Comparison of ENCODE assay signal across 13 cellular contexts in the genomic region with DNA sequence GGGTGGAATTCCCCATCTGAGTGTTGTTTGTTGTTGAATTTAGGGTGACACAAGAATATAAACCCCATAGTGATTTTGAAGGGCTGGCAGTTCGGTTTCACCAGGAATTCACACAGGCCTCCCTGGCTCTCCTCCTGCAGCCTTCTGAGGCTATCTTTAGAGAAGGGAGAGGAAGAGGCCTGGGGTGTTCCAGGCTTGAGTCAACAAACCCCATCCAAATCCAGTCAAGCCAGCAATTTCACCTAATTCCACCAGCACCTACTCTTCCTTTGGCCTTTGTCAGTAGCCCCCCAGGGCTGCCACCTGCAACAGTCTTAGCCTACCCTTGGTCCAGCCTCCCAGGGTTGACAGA. TPM values are rescaled to one million over a fixed set of nuclear protein-coding genes. Genes with fewer than 3 reads are reported as not detected.
A peak's percentile ranks its signal among the peaks of the same experiment; 100 is the strongest.
DNase-seq lines count a peak whose midpoint lies in the region; ATAC-seq, FAIRE-seq and TF ChIP-seq lines count a peak whose summit lies in the region.
"Had no signal": no experiment of that assay in that cellular context is flagged by ENCODE, and none has a peak within 500 bp of the region (broad histone marks: within the 10 kb centered on the region; RNA-seq: fewer than 3 reads in every experiment).

No MANE protein-coding gene starts in this region.

- POLR2A ChIA-PET in HepG2 (lab: Yijun Ruan, JAX) = no interaction called here

- H3K9me3 ChIP-seq in left lung = no peaks in the 10 kb centered on the region
- no peaks in the 10 kb centered on the region for H3K9me3 ChIP-seq in uterus
- H3K9me3 ChIP-seq in HepG2 (ENCODE audit: low read length) = no peaks in the 10 kb centered on the region

- no peak overlapping the region for H3K9ac ChIP-seq in HepG2 (ENCODE audit: insufficient read depth, low read depth, low read length)

- no peaks in the 10 kb centered on the region for H3K4me1 ChIP-seq in left lung
- H3K4me1 ChIP-seq in uterus = peaks cover 0 to 4% of the 10 kb centered on the region in 2 donors
- H3K4me1 ChIP-seq in HepG2 (ENCODE audit: insufficient read depth, low read length) = no peaks in the 10 kb centered on the region

- H3K27ac ChIP-seq in dorsolateral prefrontal cortex = peak overlapping the region in 46 of 59 donors; percentile 16 to 80 (median 63)
- H3K27ac ChIP-seq in left lung = peak overlapping the region in 1 of 2 donors; percentile 20
- peak overlapping the region; percentile 64 to 68 for H3K27ac ChIP-seq in uterus
- no peak overlapping the region for H3K27ac ChIP-seq in HepG2 (ENCODE audit: extremely low read length, insufficient read depth, low read length)
- H3K27ac ChIP-seq: HL-60 had no signal

- no peak overlapping the region for H3K4me2 ChIP-seq in HepG2 (ENCODE audit: low read depth, low read length)

- no peak for TF ChIP-seq CTCF in dorsolateral prefrontal cortex (IDR thresholded peaks at IDR 0.05 in 54 of 56, conservative IDR thresholded peaks at IDR 0.05 in 2 of 56; ENCODE audit: low read depth in 1 of 56, partially characterized antibody in 56 of 56)
- TF ChIP-seq CTCF in left lung (IDR thresholded peaks at IDR 0.05) = no peak
- no peak for TF ChIP-seq CTCF in uterus (IDR thresholded peaks at IDR 0.05)
- no peak for TF ChIP-seq CTCF in HepG2 (CRISPR knock-in tag; IDR thresholded peaks at IDR 0.05)

- WGBS in HepG2 (ENCODE audit: low lambda C conversion rate) = 0% methylated on average over 1 of the region's 1 CpG

- H3K79me2 ChIP-seq in HepG2 (ENCODE audit: insufficient read depth, low read length) = no peaks in the 10 kb centered on the region

- CTCF ChIA-PET in HepG2 (lab: Yijun Ruan, JAX; ENCODE audit: low intra/inter-chr PET ratio, low total read pairs) = no interaction called here

- ATAC-seq in left lung (peak; percentile 15), HG03280 (IDR thresholded peaks at IDR 0.05; ENCODE audit: unreplicated experiment) (no peak), HepG2 (no peak)

- in situ Hi-C loops in HepG2 (cut with HindIII; ENCODE audit: extremely low pct_ligation_motif_present, low pct_unique_long_range_greater_than_20kb) = no loop called here

- intact Hi-C loops in dorsolateral prefrontal cortex (cut with DNase I) (no loop called here), left lung (cut with DNase I) (no loop called here), uterus (cut with DNase I; ENCODE audit: low total_unique reads) (no loop called here), HepG2 (cut with micrococcal nuclease; ENCODE audit: unreplicated experiment) (no loop called here)

- no peak for TF ChIP-seq RAD21 in HepG2 (CRISPR knock-in tag; IDR thresholded peaks at IDR 0.05)

- H2AFZ ChIP-seq in HepG2 (ENCODE audit: low read length) = no peak overlapping the region

- TF ChIP-seq EP300 in HepG2 (IDR thresholded peaks at IDR 0.05; ENCODE audit: low read depth in 2 of 2, low read length in 2 of 2) = no peak
- TF ChIP-seq EP300 in HepG2 (CRISPR knock-in tag; IDR thresholded peaks at IDR 0.05; ENCODE audit: borderline replicate concordance) = no peak

- no peaks in the 10 kb centered on the region for H3K36me3 ChIP-seq in left lung
- no peaks in the 10 kb centered on the region for H3K36me3 ChIP-seq in uterus
- H3K36me3 ChIP-seq in HepG2 (replicated peaks in 1 of 2; ENCODE audit: control insufficient read depth in 1 of 2, insufficient read depth in 2 of 2, low read length in 2 of 2) = no peaks in the 10 kb centered on the region

- no peak for FAIRE-seq in HepG2 (lab: Jason Lieb, UNC)
- FAIRE-seq: TTC549 had no signal

- H3K4me3 ChIP-seq in dorsolateral prefrontal cortex = peak overlapping the region in 2 of 59 donors; percentile 6 to 7
- H3K4me3 ChIP-seq in left lung = no peak overlapping the region
- H3K4me3 ChIP-seq in uterus = no peak overlapping the region
- H3K4me3 ChIP-seq in HepG2 (replicated peaks in 1 of 3; ENCODE audit: insufficient read depth in 1 of 3, low read depth in 2 of 3, low read length in 3 of 3) = no peak overlapping the region

- no peaks in the 10 kb centered on the region for H4K20me1 ChIP-seq in HepG2 (ENCODE audit: insufficient read depth, low read length)

- no TSS peak for BruUV-seq in HepG2 (replicated peaks; lab: Mats Ljungman, UMichigan)

- peak; percentile 85 for DNase-seq in NCI-H69 (lab: John Stamatoyannopoulos, UW)
- DNase-seq in dorsolateral prefrontal cortex = no peak
- no peak for DNase-seq in left lung
- no peak for DNase-seq in uterus
- no peak for DNase-seq in stimulated activated CD4-positive, alpha-beta T cell treated with anti-CD3 and anti-CD28 coated beads, Interleukin-12 subunit alpha, Interleukin-12 subunit beta, amount 100 ng/mL, for 4 hours
- no peak for DNase-seq in HepG2 (ENCODE audit: low spot score)
- DNase-seq: activated CD8-positive, alpha-beta memory T cell treated with anti-CD3 and anti-CD28 coated beads, Interleukin-2, amount 50 U/mL, for 4 hours; effector CD8-positive, alpha-beta T cell; NCI-H526; RPMI8226 had no signal

- TF ChIP-seq POLR2A in uterus (IDR thresholded peaks at IDR 0.05) (no peak), HepG2 (IDR thresholded peaks at IDR 0.05; ENCODE audit: insufficient read depth in 1 of 2, low read depth in 2 of 2, low read length in 2 of 2) (no peak)

- H3K27me3 ChIP-seq in dorsolateral prefrontal cortex (no peaks in the 10 kb centered on the region), left lung (no peaks in the 10 kb centered on the region), uterus (no peaks in the 10 kb centered on the region), HepG2 (ENCODE audit: control insufficient read depth in 1 of 2, insufficient read depth in 2 of 2, low read length in 2 of 2) (peaks cover 3 to 58% of the 10 kb centered on the region in 2 experiments; a peak in 4 of 5 replicates)

TF ChIP-seq in HepG2, 621 proteins besides CTCF, POLR2A, EP300 and RAD21 (continues in another document):
- no peak for TF ChIP-seq ZNF547 (CRISPR knock-in tag; IDR thresholded peaks at IDR 0.05)
- TF ChIP-seq ZNF777 (CRISPR knock-in tag; IDR thresholded peaks at IDR 0.05) = no peak
- TF ChIP-seq ZNF549 (CRISPR knock-in tag; IDR thresholded peaks at IDR 0.05) = no peak
- TF ChIP-seq, protein P1, sequence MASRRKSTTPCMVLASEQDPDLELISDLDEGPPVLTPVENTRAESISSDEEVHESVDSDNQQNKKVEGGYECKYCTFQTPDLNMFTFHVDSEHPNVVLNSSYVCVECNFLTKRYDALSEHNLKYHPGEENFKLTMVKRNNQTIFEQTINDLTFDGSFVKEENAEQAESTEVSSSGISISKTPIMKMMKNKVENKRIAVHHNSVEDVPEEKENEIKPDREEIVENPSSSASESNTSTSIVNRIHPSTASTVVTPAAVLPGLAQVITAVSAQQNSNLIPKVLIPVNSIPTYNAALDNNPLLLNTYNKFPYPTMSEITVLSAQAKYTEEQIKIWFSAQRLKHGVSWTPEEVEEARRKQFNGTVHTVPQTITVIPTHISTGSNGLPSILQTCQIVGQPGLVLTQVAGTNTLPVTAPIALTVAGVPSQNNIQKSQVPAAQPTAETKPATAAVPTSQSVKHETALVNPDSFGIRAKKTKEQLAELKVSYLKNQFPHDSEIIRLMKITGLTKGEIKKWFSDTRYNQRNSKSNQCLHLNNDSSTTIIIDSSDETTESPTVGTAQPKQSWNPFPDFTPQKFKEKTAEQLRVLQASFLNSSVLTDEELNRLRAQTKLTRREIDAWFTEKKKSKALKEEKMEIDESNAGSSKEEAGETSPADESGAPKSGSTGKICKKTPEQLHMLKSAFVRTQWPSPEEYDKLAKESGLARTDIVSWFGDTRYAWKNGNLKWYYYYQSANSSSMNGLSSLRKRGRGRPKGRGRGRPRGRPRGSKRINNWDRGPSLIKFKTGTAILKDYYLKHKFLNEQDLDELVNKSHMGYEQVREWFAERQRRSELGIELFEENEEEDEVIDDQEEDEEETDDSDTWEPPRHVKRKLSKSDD (CRISPR knock-in tag; IDR thresholded peaks at IDR 0.05; ENCODE audit: low read depth) = no peak

RNA-seq across cellular contexts. Expression of a gene that starts 32.0 kb away (rescaled TPM):
- 10 to 100 TPM in 26 of 120 experiments, 1 to 10 TPM in 94; 2.2 to 16.2 (median 8.2) TPM for total RNA-seq in dorsolateral prefrontal cortex
- total RNA-seq in left lung = under 1 TPM in 1 of 2 donors, not detected in 1; 0.15 TPM
- total RNA-seq in uterus = under 1 TPM in 1 of 4 donors, not detected in 3; 0.07 TPM
- total RNA-seq in HepG2 (2016; rRNA removed; fragmentation: Illumina TruSeq; extraction: Trizol) = not detected in 2 replicates
- not detected in 2 replicates for total RNA-seq in HepG2 (2016; cell fraction: cytosol; rRNA removed; fragmentation: Illumina TruSeq; extraction: Trizol; ENCODE audit: low read depth)
- not detected in 2 replicates for total RNA-seq in HepG2 (2016; cell fraction: insoluble cytoplasmic fraction; rRNA removed; fragmentation: Illumina TruSeq; extraction: Trizol)
- not detected in 2 replicates for total RNA-seq in HepG2 (2016; cell fraction: membrane; rRNA removed; fragmentation: Illumina TruSeq; extraction: Trizol)
- not detected in 2 replicates for total RNA-seq in HepG2 (2016; cell fraction: nucleus; rRNA removed; fragmentation: Illumina TruSeq; extraction: Trizol)
- polyA plus RNA-seq in HepG2 (2011; rRNA removed) = not detected in 2 replicates
- polyA plus RNA-seq in HepG2 (2011; cell fraction: cytosol; rRNA removed) = not detected in 2 replicates
- not detected in 2 replicates for polyA plus RNA-seq in HepG2 (2011; cell fraction: nucleus; rRNA removed)
- polyA plus RNA-seq in HepG2 (2012) = not detected in 2 replicates
- polyA plus RNA-seq in HepG2 (2016; cell fraction: cytosol; fragmentation: Illumina TruSeq; extraction: Trizol; ENCODE audit: low read depth) = not detected in 2 replicates
- polyA plus RNA-seq in HepG2 (2016; cell fraction: insoluble cytoplasmic fraction; fragmentation: Illumina TruSeq; extraction: Trizol; ENCODE audit: low read depth) = not detected in 2 replicates
- not detected in 2 replicates for polyA plus RNA-seq in HepG2 (2016; cell fraction: membrane; fragmentation: Illumina TruSeq; extraction: Trizol; ENCODE audit: low read depth)
- polyA plus RNA-seq in HepG2 (2016; cell fraction: nucleus; fragmentation: Illumina TruSeq; extraction: Trizol; ENCODE audit: insufficient read depth, low read depth) = not detected in 2 replicates
- not detected in 2 replicates for polyA minus RNA-seq in HepG2 (2011; rRNA and poly(A)+ RNA removed; ENCODE audit: low replicate concordance)
- polyA minus RNA-seq in HepG2 (2011; cell fraction: cytosol; rRNA and poly(A)+ RNA removed) = not detected in 2 replicates
- polyA minus RNA-seq in HepG2 (2011; cell fraction: nucleus; rRNA and poly(A)+ RNA removed) = not detected in 2 replicates
